In the genomic region with DNA sequence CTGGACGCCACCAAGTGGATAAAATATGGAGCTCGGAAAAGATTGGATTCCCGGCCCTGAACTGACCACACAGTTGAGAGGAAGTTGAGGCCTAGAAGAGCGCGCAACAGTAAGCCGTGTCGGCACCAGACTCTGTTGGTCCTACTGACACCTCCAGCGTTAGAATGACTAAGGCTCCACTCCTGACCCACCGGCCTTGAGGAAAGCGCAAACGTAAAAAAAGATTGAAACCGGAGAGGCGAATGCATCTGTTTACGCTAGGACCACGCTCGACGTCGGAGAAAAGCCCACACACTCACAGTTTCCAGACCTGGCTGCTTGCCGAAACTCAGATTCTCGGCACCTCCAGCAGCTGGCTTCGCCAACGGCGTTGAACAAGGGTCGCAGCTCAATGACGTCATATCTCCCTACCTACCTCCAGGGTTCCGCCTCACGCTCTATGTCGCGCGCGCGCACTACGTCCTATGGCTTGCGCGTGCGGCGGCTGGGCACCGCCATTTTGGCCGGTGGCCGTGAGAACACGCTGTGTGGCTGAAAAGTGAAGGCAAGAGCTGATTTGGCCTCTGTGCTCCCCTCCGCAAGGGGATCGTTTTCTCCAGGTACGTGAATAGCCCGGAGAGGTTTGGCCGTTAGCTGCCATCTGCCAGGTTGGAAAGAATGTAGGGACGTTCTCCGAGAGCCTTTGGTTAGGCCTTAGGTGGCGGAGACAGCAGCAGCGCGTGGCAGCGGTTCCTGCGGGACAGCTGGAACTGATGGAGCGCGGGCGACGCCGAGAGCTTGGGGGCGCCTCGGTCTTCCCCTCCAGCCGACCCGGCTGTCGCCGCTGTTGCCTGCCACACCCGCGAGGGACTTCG, we compare ENCODE assay signal across 8 cellular contexts. TPM values are rescaled to one million over a fixed set of nuclear protein-coding genes. Genes with fewer than 3 reads are reported as not detected.
DNase-seq lines count a peak whose midpoint lies in the region; ATAC-seq, FAIRE-seq and TF ChIP-seq lines count a peak whose summit lies in the region.

A gene (plus strand): TSS at position 491 of the 854 bp plus-strand sequence. CDS start 6,102 bp downstream, outside the sequence.
A gene with protein sequence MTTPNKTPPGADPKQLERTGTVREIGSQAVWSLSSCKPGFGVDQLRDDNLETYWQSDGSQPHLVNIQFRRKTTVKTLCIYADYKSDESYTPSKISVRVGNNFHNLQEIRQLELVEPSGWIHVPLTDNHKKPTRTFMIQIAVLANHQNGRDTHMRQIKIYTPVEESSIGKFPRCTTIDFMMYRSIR (minus strand): TSS at position 376 of the 854 bp plus-strand sequence. CDS start 2,097 bp downstream, outside the sequence.

- H3K36me3 Mint-ChIP-seq in chondrocyte (ENCODE audit: low read depth), result peaks cover 23% of the 10 kb centered on the region

- H3K27me3 Mint-ChIP-seq in chondrocyte (ENCODE audit: low read depth), result no peaks in the 10 kb centered on the region

- peak within 1 kb of the TSS; percentile 99 for H3K27ac Mint-ChIP-seq in chondrocyte (ENCODE audit: unreplicated experiment)

- TF ChIP-seq CTCF in chondrocyte (IDR thresholded peaks at IDR 0.05) (peak; percentile 80), kidney (IDR thresholded peaks at IDR 0.05; ENCODE audit: borderline replicate concordance, extremely low read depth, insufficient read depth) (no peak)

- H3K9me3 ChIP-seq in kidney (ENCODE audit: control insufficient read depth in 1 of 2, low read length in 2 of 2), result no peaks in the 10 kb centered on the region

- TF ChIP-seq POLR2A in GM19193 (IDR thresholded peaks at IDR 0.05; ENCODE audit: extremely low read depth, insufficient read depth, insufficient read length), result peak; percentile 89

- H3K4me1 ChIP-seq in kidney (ENCODE audit: control insufficient read depth in 1 of 2, insufficient read depth in 1 of 2, low read depth in 1 of 2, low read length in 2 of 2), result peaks cover 10 to 11% of the 10 kb centered on the region in 2 donors

- intact Hi-C loops in kidney (cut with DNase I), result no loop called here

- peak; percentile 86 for ATAC-seq in HG03439 (IDR thresholded peaks at IDR 0.05; ENCODE audit: unreplicated experiment)

- peaks cover 22% of the 10 kb centered on the region for H3K9me3 Mint-ChIP-seq in chondrocyte (ENCODE audit: low read depth)

- FAIRE-seq in kidney (lab: Jason Lieb, UNC), result peak; percentile 83

- H3K4me3 Mint-ChIP-seq in chondrocyte (ENCODE audit: unreplicated experiment), result peak within 1 kb of the TSS; percentile 89

- peak; percentile 93 to 96 for DNase-seq in AML-193 (lab: John Stamatoyannopoulos, UW)
- peak; percentile 84 for DNase-seq in NCI-H510A (lab: John Stamatoyannopoulos, UW)
- peak; percentile 95 for DNase-seq in activated CD4-positive, alpha-beta T cell treated with anti-CD3 and anti-CD28 coated beads for 1 hour
- peak; percentile 99 for DNase-seq in chondrocyte (ENCODE audit: low spot score)
- peak; percentile 98 for DNase-seq in kidney
- peak; percentile 97 for DNase-seq in stimulated activated CD4-positive, alpha-beta T cell treated with anti-CD3 and anti-CD28 coated beads, Interleukin-15, amount 100 ng/mL, for 24 hours

- H3K4me1 Mint-ChIP-seq in chondrocyte (ENCODE audit: low read depth), result peaks cover 39% of the 10 kb centered on the region

- peaks cover 6 to 8% of the 10 kb centered on the region in 2 donors for H3K36me3 ChIP-seq in kidney (ENCODE audit: control insufficient read depth in 1 of 2, insufficient read depth in 2 of 2, low read length in 2 of 2)

- H3K9ac ChIP-seq in kidney (ENCODE audit: low read length in 2 of 2), result peak within 1 kb of the TSS; percentile 97 to 98

- peak within 1 kb of the TSS; percentile 92 to 97 for H3K4me3 ChIP-seq in kidney (ENCODE audit: low read length in 2 of 2)

- H3K27ac ChIP-seq in kidney (ENCODE audit: low read depth in 2 of 2, low read length in 2 of 2), result peak within 1 kb of the TSS; percentile 90 to 92

RNA-seq across cellular contexts. Expression of the first gene that starts in this region (rescaled TPM):
- total RNA-seq in chondrocyte (48.8 to 75.3 TPM (median 53.1 TPM) in 3 replicates), kidney (46.4 TPM)
- 14.8 TPM for polyA plus RNA-seq in kidney (ENCODE audit: insufficient read depth, low read depth, low replicate concordance)

RNA-seq across cellular contexts. Expression of the second gene that starts in this region (rescaled TPM):
- total RNA-seq in chondrocyte (17.7 to 21.4 TPM (median 18.3 TPM) in 3 replicates), kidney (18.0 TPM)
- polyA plus RNA-seq in kidney (ENCODE audit: insufficient read depth, low read depth, low replicate concordance), result 23.3 TPM

Comparison
In these comparisons a context has a peak if more than half of its experiments do, and no peak if none do; other contexts are left out.
1. Peak in every context shown above with its lines: DNase-seq, ATAC-seq, H3K4me3 ChIP-seq and H3K27ac ChIP-seq.